ENCODE assay signal across 1 cellular context in genomic region chr9:108080285-108080684, GRCh38.
TF ChIP-seq lines count a peak whose summit lies in the region.

No MANE protein-coding gene starts in this region.

TF ChIP-seq in H1, 55 proteins besides CTCF, POLR2A, EP300 and RAD21 (continued from another document):
- TF ChIP-seq CHD1 (IDR thresholded peaks at IDR 0.05; ENCODE audit: low read depth, low read length) (no peak), RNF2 (IDR thresholded peaks at IDR 0.05; ENCODE audit: borderline replicate concordance, low read depth, low read length, missing control alignments, poor library complexity, severe bottlenecking) (no peak), CHD2 (IDR thresholded peaks at IDR 0.05; ENCODE audit: low read length) (no peak)
TF ChIP-seq in H1: peak in this region for 0.
